Comparison of ENCODE assay signal across 12 cellular contexts in the genomic region with DNA sequence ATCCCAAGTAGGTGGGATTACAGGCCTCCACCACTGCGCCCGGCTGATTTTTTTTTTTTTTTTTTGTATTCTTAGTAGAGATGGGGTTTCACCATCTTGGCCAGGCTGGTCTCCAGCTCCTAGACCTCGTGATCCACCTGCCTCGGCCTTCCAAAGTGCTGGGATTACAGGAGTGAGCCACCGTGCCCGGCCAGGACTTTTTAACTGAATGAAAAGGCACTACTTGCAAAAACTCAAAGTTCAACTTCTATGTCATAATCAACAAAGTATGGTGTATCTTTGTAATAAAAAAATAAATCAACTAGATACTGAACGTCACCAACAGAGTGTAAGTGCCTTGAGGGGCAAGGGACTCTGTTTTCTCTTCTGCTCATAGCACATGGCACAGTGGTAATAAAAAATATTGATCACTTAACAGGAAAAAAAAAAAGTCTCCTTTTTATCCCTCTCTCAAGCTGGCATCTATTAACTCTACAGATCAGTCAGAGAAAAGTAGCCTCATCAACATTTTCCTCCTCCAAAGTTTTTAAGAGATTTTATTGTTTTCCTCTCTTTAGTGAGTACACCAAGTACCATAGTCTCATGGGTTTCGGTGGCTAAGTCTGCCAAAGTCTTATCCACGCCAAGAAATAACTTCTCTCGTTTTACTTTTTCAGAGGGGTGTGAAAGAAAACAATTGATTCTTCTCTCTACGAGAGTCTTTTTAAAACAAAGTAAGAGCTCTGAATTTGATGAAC. TPM values are rescaled to one million over a fixed set of nuclear protein-coding genes. Genes with fewer than 3 reads are reported as not detected.
DNase-seq lines count a peak whose midpoint lies in the region; ATAC-seq and TF ChIP-seq lines count a peak whose summit lies in the region.
"Had no signal": no experiment of that assay in that cellular context is flagged by ENCODE, and none has a peak within 500 bp of the region (broad histone marks: within the 10 kb centered on the region; RNA-seq: fewer than 3 reads in every experiment).

No MANE protein-coding gene starts in this region.

- intact Hi-C loops in left ventricle myocardium inferior (cut with micrococcal nuclease), result no loop called here
- intact Hi-C loops in sigmoid colon (cut with DNase I), result no loop called here

- 66 to 83% methylated on average over 11 of the region's 11 CpGs for WGBS in sigmoid colon, 2 donors

- H3K9ac ChIP-seq in HUES6 (ENCODE audit: low read length), result no peak overlapping the region

- H3K27me3 Mint-ChIP-seq in activated naive CD8-positive, alpha-beta T cell, result no peaks in the 10 kb centered on the region
- H3K27me3 Mint-ChIP-seq: T-helper 17 cell had no signal

- no peaks in the 10 kb centered on the region for H3K9me3 Mint-ChIP-seq in activated naive CD8-positive, alpha-beta T cell (ENCODE audit: low read depth)

- H3K27me3 ChIP-seq in HUES6 (ENCODE audit: control insufficient read depth, insufficient read depth, low read length) (no peaks in the 10 kb centered on the region), left ventricle myocardium inferior (ENCODE audit: low read depth) (no peaks in the 10 kb centered on the region), sigmoid colon (no peaks in the 10 kb centered on the region)
- H3K27me3 ChIP-seq: hepatocyte had no signal

- TF ChIP-seq EP300 in sigmoid colon (IDR thresholded peaks at IDR 0.05), result no peak

- H3K4me1 Mint-ChIP-seq in activated naive CD8-positive, alpha-beta T cell (ENCODE audit: low read depth), result peaks cover 81% of the 10 kb centered on the region

- H3K27ac Mint-ChIP-seq in activated naive CD8-positive, alpha-beta T cell, result peak overlapping the region; percentile 99
- H3K27ac Mint-ChIP-seq: type B pancreatic cell had no signal

- no peak overlapping the region for H3K4me3 ChIP-seq in HUES6 (ENCODE audit: low read depth, low read length)
- peak overlapping the region; percentile 24 for H3K4me3 ChIP-seq in left ventricle myocardium inferior
- no peak overlapping the region for H3K4me3 ChIP-seq in sigmoid colon
- H3K4me3 ChIP-seq: hepatocyte had no signal

- peaks cover 8% of the 10 kb centered on the region for H3K36me3 Mint-ChIP-seq in activated naive CD8-positive, alpha-beta T cell
- H3K36me3 Mint-ChIP-seq: type B pancreatic cell had no signal

- no peak for ATAC-seq in GM21447 (IDR thresholded peaks at IDR 0.05; ENCODE audit: unreplicated experiment)
- ATAC-seq: T-helper 17 cell had no signal

- H3K27ac ChIP-seq in HUES6 (ENCODE audit: low read depth, low read length), result peak overlapping the region; percentile 58; the same call in 1 of the 2 replicates
- H3K27ac ChIP-seq in left ventricle myocardium inferior (replicated peaks), result peak overlapping the region; percentile 75
- H3K27ac ChIP-seq in sigmoid colon, result peak overlapping the region in 3 of 4 donors; percentile 68 to 76 (median 72)

- DNase-seq in left ventricle myocardium inferior, result no peak
- DNase-seq in sigmoid colon, result peak; percentile 52
- no peak for DNase-seq in stimulated activated naive CD4-positive, alpha-beta T cell (lab: John Stamatoyannopoulos, UW)
- no peak for DNase-seq in central memory CD4-positive, alpha-beta T cell
- no peak for DNase-seq in NCI-H1417 treated with DMSO at 0.1 percent for 48 hours (lab: John Stamatoyannopoulos, UW)
- DNase-seq: stimulated activated CD4-positive, alpha-beta T cell treated with anti-CD3 and anti-CD28 coated beads, Interleukin-1b, Interleukin-23, amount 100 ng/mL, for 48 hours; T-helper 17 cell had no signal

- H3K4me3 Mint-ChIP-seq in activated naive CD8-positive, alpha-beta T cell, result peak overlapping the region; percentile 24
- H3K4me3 Mint-ChIP-seq: T-helper 17 cell, type B pancreatic cell had no signal

- no peak for TF ChIP-seq POLR2A in sigmoid colon (IDR thresholded peaks at IDR 0.05)

- H3K36me3 ChIP-seq in HUES6 (ENCODE audit: control insufficient read depth, insufficient read depth, low read length) (no peaks in the 10 kb centered on the region), left ventricle myocardium inferior (no peaks in the 10 kb centered on the region), sigmoid colon (no peaks in the 10 kb centered on the region)

- TF ChIP-seq CTCF in left ventricle myocardium inferior (IDR thresholded peaks at IDR 0.05; ENCODE audit: borderline replicate concordance), result no peak
- no peak for TF ChIP-seq CTCF in sigmoid colon (IDR thresholded peaks at IDR 0.05)

- peaks cover 54% of the 10 kb centered on the region for H3K4me1 ChIP-seq in HUES6 (ENCODE audit: control insufficient read depth, insufficient read depth, low read length)
- peaks cover 63% of the 10 kb centered on the region for H3K4me1 ChIP-seq in left ventricle myocardium inferior
- peaks cover 0 to 40% (median 35%) of the 10 kb centered on the region in 4 donors for H3K4me1 ChIP-seq in sigmoid colon

- H3K9me3 ChIP-seq in HUES6 (ENCODE audit: control insufficient read depth, insufficient read depth, low read depth, low read length), result no peaks in the 10 kb centered on the region
- no peaks in the 10 kb centered on the region for H3K9me3 ChIP-seq in left ventricle myocardium inferior (replicated peaks)
- no peaks in the 10 kb centered on the region for H3K9me3 ChIP-seq in sigmoid colon

RNA-seq across cellular contexts. Expression of gene FOXN3, which starts 10.6 kb away (rescaled TPM):
- total RNA-seq in left ventricle myocardium inferior (120 TPM), sigmoid colon (100 to 1,000 TPM; 104 to 146 (median 113) TPM)
- 10 to 100 TPM; 24.6 to 33.6 (median 25.7) TPM for polyA plus RNA-seq in sigmoid colon
